20 cellular contexts compared by ENCODE assay signal in genomic region chr3:64634461-64634860, GRCh38. TPM values are rescaled to one million over a fixed set of nuclear protein-coding genes. Genes with fewer than 3 reads are reported as not detected.
DNase-seq lines count a peak whose midpoint lies in the region; ATAC-seq, FAIRE-seq and TF ChIP-seq lines count a peak whose summit lies in the region.
"Had no signal": no experiment of that assay in that cellular context is flagged by ENCODE, and none has a peak within 500 bp of the region (broad histone marks: within the 10 kb centered on the region; RNA-seq: fewer than 3 reads in every experiment).

No MANE protein-coding gene starts in this region.

- peaks cover 0 to 2% (median 0%) of the 10 kb centered on the region in 4 experiments; a peak in 1 of 7 replicates for H3K27me3 ChIP-seq in H1 (replicated peaks in 1 of 4; ENCODE audit: control insufficient read depth in 3 of 4, extremely low read depth in 1 of 4, insufficient read depth in 3 of 4, low read length in 3 of 4)
- no peaks in the 10 kb centered on the region for H3K27me3 ChIP-seq in endothelial cell of umbilical vein (ENCODE audit: control insufficient read depth in 2 of 2, insufficient read depth in 2 of 2, low read length in 2 of 2)
- H3K27me3 ChIP-seq in hepatocyte = no peaks in the 10 kb centered on the region
- no peaks in the 10 kb centered on the region for H3K27me3 ChIP-seq in PC-3 (ENCODE audit: low read length)

- H3K9me1 ChIP-seq in endothelial cell of umbilical vein (replicated peaks; ENCODE audit: control insufficient read depth, extremely low read depth, insufficient read depth, low read length) = no peaks in the 10 kb centered on the region

- H3K36me3 Mint-ChIP-seq in nephron progenitor cell (ENCODE audit: low read depth) = peaks cover 61% of the 10 kb centered on the region
- H3K36me3 Mint-ChIP-seq: CD4-positive, CD25-positive, alpha-beta regulatory T cell; CD8-positive, alpha-beta T cell had no signal

- H3K4me3 ChIP-seq in H1 (ENCODE audit: extremely low read depth in 1 of 4, insufficient read depth in 2 of 4, low read depth in 3 of 4, low read length in 4 of 4) (no peak overlapping the region), endothelial cell of umbilical vein (replicated peaks in 1 of 3; ENCODE audit: insufficient read depth in 1 of 3, low read depth in 1 of 3, low read length in 3 of 3) (no peak overlapping the region), hepatocyte (no peak overlapping the region), PC-3 (ENCODE audit: low read length) (no peak overlapping the region)
- H3K4me3 ChIP-seq: A549 had no signal

- no peaks in the 10 kb centered on the region for H3F3A ChIP-seq in PC-3 (ENCODE audit: low read length, unreplicated experiment)

- POLR2A ChIA-PET in H1 (lab: Charles Lee; ENCODE audit: partially characterized antibody) (no interaction called here), endothelial cell of umbilical vein (lab: Charles Lee) (interaction anchor here (0.6 kb wide), 1 partner anchor 455 kb away, joined by 3 read pairs; no protein-coding TSS in a partner anchor), PC-3 (lab: Charles Lee; ENCODE audit: unreplicated experiment) (no interaction called here)

- H3K79me2 ChIP-seq in H1 (ENCODE audit: control insufficient read depth in 1 of 2, insufficient read depth in 2 of 2, low read length in 2 of 2) = no peaks in the 10 kb centered on the region
- no peaks in the 10 kb centered on the region for H3K79me2 ChIP-seq in endothelial cell of umbilical vein (ENCODE audit: control insufficient read depth, insufficient read depth, low read length)
- H3K79me2 ChIP-seq in hepatocyte = no peaks in the 10 kb centered on the region
- H3K79me2 ChIP-seq in PC-3 (ENCODE audit: low read length) = no peaks in the 10 kb centered on the region

- H2BK20ac ChIP-seq in H1 (ENCODE audit: low read length) = no peak overlapping the region

- no peak for TF ChIP-seq EP300 in H1 (IDR thresholded peaks at IDR 0.05; ENCODE audit: borderline replicate concordance in 1 of 2, low read depth in 2 of 2, low read length in 2 of 2)

- no peaks in the 10 kb centered on the region for H3K23me2 ChIP-seq in H1 (ENCODE audit: low read depth, low read length)

- no peak overlapping the region for H3K56ac ChIP-seq in H1 (replicated peaks; ENCODE audit: insufficient read length, low read depth, low read length)

- H4K20me1 ChIP-seq in H1 (replicated peaks in 1 of 2; ENCODE audit: control insufficient read depth in 1 of 2, insufficient read depth in 2 of 2, low read length in 2 of 2) = no peaks in the 10 kb centered on the region
- H4K20me1 ChIP-seq in endothelial cell of umbilical vein (replicated peaks; ENCODE audit: control insufficient read depth, extremely low read depth, insufficient read depth, low read length) = no peaks in the 10 kb centered on the region
- no peaks in the 10 kb centered on the region for H4K20me1 ChIP-seq in hepatocyte (ENCODE audit: insufficient read depth, poor library complexity, severe bottlenecking)
- no peaks in the 10 kb centered on the region for H4K20me1 ChIP-seq in PC-3 (ENCODE audit: low read length)

- peaks cover 52% of the 10 kb centered on the region for H3K4me1 Mint-ChIP-seq in nephron progenitor cell
- H3K4me1 Mint-ChIP-seq: CD4-positive, CD25-positive, alpha-beta regulatory T cell had no signal

- H3K4me2 ChIP-seq in H1 (ENCODE audit: insufficient read depth in 1 of 2, low read depth in 2 of 2, low read length in 2 of 2) (no peak overlapping the region), endothelial cell of umbilical vein (ENCODE audit: insufficient read depth, low read length) (no peak overlapping the region), hepatocyte (no peak overlapping the region), PC-3 (ENCODE audit: low read length) (no peak overlapping the region)
- H3K4me2 ChIP-seq: A549 had no signal

- no peak overlapping the region for H2AK5ac ChIP-seq in H1 (ENCODE audit: low read depth, low read length)

- peaks cover 3% of the 10 kb centered on the region for H3K27me3 Mint-ChIP-seq in nephron progenitor cell (ENCODE audit: low read depth, poor library complexity)
- H3K27me3 Mint-ChIP-seq: CD4-positive, CD25-positive, alpha-beta regulatory T cell had no signal

- H3K4ac ChIP-seq in H1 (replicated peaks; ENCODE audit: insufficient read length, low read depth, low read length) = no peak overlapping the region

- intact Hi-C loops in endothelial cell of umbilical vein (cut with micrococcal nuclease) = no loop called here
- intact Hi-C loops in PC-3 (cut with micrococcal nuclease) = no loop called here

- H3K27ac ChIP-seq in H1 (ENCODE audit: low read depth, low read length) = no peak overlapping the region
- no peak overlapping the region for H3K27ac ChIP-seq in endothelial cell of umbilical vein (ENCODE audit: insufficient read depth, low read depth, low read length)
- peak overlapping the region; percentile 39 for H3K27ac ChIP-seq in hepatocyte
- no peak overlapping the region for H3K27ac ChIP-seq in PC-3 (ENCODE audit: low read length)
- H3K27ac ChIP-seq: A549 had no signal

- no peak overlapping the region for H2BK15ac ChIP-seq in H1 (ENCODE audit: low read length)

- TF ChIP-seq CTCF in H1 (IDR thresholded peaks at IDR 0.05; ENCODE audit: control extremely low read depth in 1 of 3, insufficient read depth in 1 of 3, low read depth in 1 of 3, low read length in 3 of 3) = no peak
- no peak for TF ChIP-seq CTCF in endothelial cell of umbilical vein (IDR thresholded peaks at IDR 0.05; ENCODE audit: extremely low read depth in 1 of 2, insufficient read depth in 1 of 2, low read depth in 1 of 2, low read length in 2 of 2)
- no peak for TF ChIP-seq CTCF in hepatocyte (IDR thresholded peaks at IDR 0.05; ENCODE audit: poor library complexity)
- no peak for TF ChIP-seq CTCF in nephron progenitor cell (IDR thresholded peaks at IDR 0.05)
- no peak for TF ChIP-seq CTCF in PC-3 (conservative IDR thresholded peaks at IDR 0.05; ENCODE audit: low read depth, low read length)

- no peak for TF ChIP-seq RAD21 in H1 (IDR thresholded peaks at IDR 0.05 in 1 of 2, conservative IDR thresholded peaks at IDR 0.05 in 1 of 2; ENCODE audit: low read depth in 2 of 2, low read length in 2 of 2)

- H3K36me3 ChIP-seq in H1 (ENCODE audit: control insufficient read depth in 2 of 4, insufficient read depth in 4 of 4, low read length in 3 of 4) = no peaks in the 10 kb centered on the region
- peaks cover 0 to 5% of the 10 kb centered on the region in 2 experiments for H3K36me3 ChIP-seq in endothelial cell of umbilical vein (ENCODE audit: control insufficient read depth in 2 of 2, extremely low read depth in 1 of 2, insufficient read depth in 2 of 2, low read length in 2 of 2)
- no peaks in the 10 kb centered on the region for H3K36me3 ChIP-seq in hepatocyte (replicated peaks; ENCODE audit: insufficient read depth, low read depth)
- no peaks in the 10 kb centered on the region for H3K36me3 ChIP-seq in PC-3 (ENCODE audit: low read depth, low read length)

- H3K9me3 ChIP-seq in H1 (ENCODE audit: insufficient read depth in 2 of 2, low read depth in 1 of 2, low read length in 1 of 2) (no peaks in the 10 kb centered on the region), endothelial cell of umbilical vein (replicated peaks; ENCODE audit: control insufficient read depth, insufficient read depth, low read length) (no peaks in the 10 kb centered on the region), hepatocyte (ENCODE audit: low read depth) (no peaks in the 10 kb centered on the region), PC-3 (ENCODE audit: low read length) (no peaks in the 10 kb centered on the region)
- H3K9me3 ChIP-seq: A549, Caco-2 had no signal

- H2BK5ac ChIP-seq in H1 (ENCODE audit: low read depth, low read length) = no peak overlapping the region

- CTCF ChIA-PET in H1 (lab: Charles Lee; ENCODE audit: partially characterized antibody) = interaction anchor here (1.5 kb wide), 2 partner anchors 59 to 97 kb away, joined by 3 to 5 read pairs; no protein-coding TSS in a partner anchor
- CTCF ChIA-PET in endothelial cell of umbilical vein (lab: Charles Lee) = interaction anchor here (1.0 kb wide), 1 partner anchor 47 kb away, joined by 3 read pairs; no protein-coding TSS in a partner anchor
- CTCF ChIA-PET in PC-3 (lab: Charles Lee) = no interaction called here

- no peak overlapping the region for H4K91ac ChIP-seq in H1 (replicated peaks; ENCODE audit: insufficient read length, low read length)

- no peak overlapping the region for H2BK120ac ChIP-seq in H1 (replicated peaks; ENCODE audit: low read depth, low read length)

- dilution Hi-C loops in endothelial cell of umbilical vein (cut with MboI; ENCODE audit: extremely low pct_ligation_motif_present, low sequenced_read_pairs) = no loop called here

- peak overlapping the region; percentile 55 for H3K27ac Mint-ChIP-seq in nephron progenitor cell
- H3K27ac Mint-ChIP-seq: CD4-positive, CD25-positive, alpha-beta regulatory T cell; CD8-positive, alpha-beta T cell had no signal

- no peaks in the 10 kb centered on the region for H3K9me3 Mint-ChIP-seq in nephron progenitor cell
- H3K9me3 Mint-ChIP-seq: CD8-positive, alpha-beta T cell; H9 had no signal

- no peaks in the 10 kb centered on the region for H3K79me1 ChIP-seq in H1 (ENCODE audit: low read depth, low read length)

- H3K23ac ChIP-seq in H1 (ENCODE audit: insufficient read length) = no peak overlapping the region

- peak overlapping the region; percentile 19 for H3K4me3 Mint-ChIP-seq in nephron progenitor cell
- H3K4me3 Mint-ChIP-seq: CD8-positive, alpha-beta T cell; H9 had no signal

- no peak for DNase-seq in H1 (ENCODE audit: low read depth in 1 of 2, low spot score in 2 of 2)
- peak; percentile 24 for DNase-seq in endothelial cell of umbilical vein (ENCODE audit: low read depth, low spot score)
- DNase-seq in hepatocyte (ENCODE audit: low spot score) = no peak
- DNase-seq in nephron progenitor cell = no peak
- no peak for DNase-seq in AML-193 (lab: John Stamatoyannopoulos, UW)
- no peak for DNase-seq in PC-3
- DNase-seq in NCI-H1092 (lab: John Stamatoyannopoulos, UW) = no peak
- DNase-seq: 8988T; ACHN; C1 segment of cervical spinal cord; Caco-2; CD4-positive, CD25-positive, alpha-beta regulatory T cell; CD8-positive, alpha-beta T cell; DMS153; DND-41; H9 had no signal

- ATAC-seq in PC-3 = no peak
- ATAC-seq: A549; CD8-positive, alpha-beta T cell; HCT116 had no signal

- H4K8ac ChIP-seq in H1 (ENCODE audit: extremely low read depth, insufficient read depth, low read length) = no peak overlapping the region

- H3K9me2 ChIP-seq in hepatocyte (replicated peaks; ENCODE audit: insufficient read depth) (no peaks in the 10 kb centered on the region), PC-3 (replicated peaks; ENCODE audit: low read length) (no peaks in the 10 kb centered on the region)

- H3K9ac ChIP-seq in H1 (replicated peaks in 1 of 4; ENCODE audit: extremely low read depth in 1 of 4, low read depth in 3 of 4, low read length in 3 of 4) = no peak overlapping the region
- H3K9ac ChIP-seq in endothelial cell of umbilical vein (replicated peaks; ENCODE audit: extremely low read depth, insufficient read depth, low read length) = no peak overlapping the region
- no peak overlapping the region for H3K9ac ChIP-seq in PC-3 (ENCODE audit: low read length)

- no peak overlapping the region for H4K5ac ChIP-seq in H1 (ENCODE audit: insufficient read length, low read depth, low read length)

- no peak for TF ChIP-seq POLR2A in H1 (IDR thresholded peaks at IDR 0.05; ENCODE audit: control extremely low read depth in 1 of 2, low read depth in 2 of 2, low read length in 2 of 2)
- TF ChIP-seq POLR2A in endothelial cell of umbilical vein (IDR thresholded peaks at IDR 0.05; ENCODE audit: low read depth, low read length) = no peak

- H2AFZ ChIP-seq in H1 (ENCODE audit: low read length) (peak overlapping the region; percentile 25; the same call in 1 of the 2 replicates), endothelial cell of umbilical vein (ENCODE audit: low read depth, low read length) (no peak overlapping the region), hepatocyte (no peak overlapping the region), PC-3 (ENCODE audit: low read length) (no peak overlapping the region)

- H3K4me1 ChIP-seq in H1 (replicated peaks in 1 of 4; ENCODE audit: control insufficient read depth in 3 of 4, insufficient read depth in 4 of 4, low read length in 3 of 4) = no peaks in the 10 kb centered on the region
- H3K4me1 ChIP-seq in endothelial cell of umbilical vein (ENCODE audit: control insufficient read depth, extremely low read depth, insufficient read depth, low read length) = no peaks in the 10 kb centered on the region
- H3K4me1 ChIP-seq in hepatocyte (ENCODE audit: insufficient read depth) = no peaks in the 10 kb centered on the region
- H3K4me1 ChIP-seq in PC-3 (ENCODE audit: insufficient read depth, low read length) = no peaks in the 10 kb centered on the region
- H3K4me1 ChIP-seq: A549 had no signal

- no peak overlapping the region for H3K14ac ChIP-seq in H1 (ENCODE audit: insufficient read length)

- WGBS in H1 (ENCODE audit: extremely low coverage in 1 of 2, insufficient coverage in 1 of 2, insufficient read length in 1 of 2, insufficient replicate concordance in 2 of 2, low coverage in 1 of 2, low lambda C conversion rate in 2 of 2, missing lambda C conversion rate in 1 of 2), 2 experiments = 77% methylated on average over 6 of the region's 6 CpGs; no CpG with 5 or more reads in 1 of the 2 experiments
- WGBS in hepatocyte (ENCODE audit: low lambda C conversion rate, missing lambda C conversion rate) = 62% methylated on average over 6 of the region's 6 CpGs

- H3K18ac ChIP-seq in H1 (ENCODE audit: extremely low read depth, low read length) = no peak overlapping the region

- FAIRE-seq in H1 (lab: Jason Lieb, UNC) (no peak), endothelial cell of umbilical vein (lab: Jason Lieb, UNC) (no peak)
- FAIRE-seq: A549, G401.6, GM12892 had no signal

- H2BK12ac ChIP-seq in H1 (ENCODE audit: low read depth, low read length) = no peak overlapping the region

- no TSS peak for BruUV-seq in endothelial cell of umbilical vein (replicated peaks; lab: Mats Ljungman, UMichigan)
- BruUV-seq in PC-3 (replicated peaks; lab: Mats Ljungman, UMichigan) = no TSS peak

RNA-seq across cellular contexts. Expression of gene ADAMTS9, which starts 53.3 kb away (rescaled TPM):
- total RNA-seq in H1 (2021; fragmentation: NEBNext Ultra II Directional; extraction: Animal tissue kit (Norgen Biotek cat#: 25700)) = 0.36 and 0.41 TPM in 2 replicates
- 0.13 and 0.20 TPM in 2 replicates for polyA plus RNA-seq in H1 (2011; rRNA removed)
- polyA plus RNA-seq in H1 (2011; cell fraction: cytosol; rRNA removed) = 0.27 TPM
- 0.41 TPM for polyA plus RNA-seq in H1 (2011; cell fraction: nucleus; rRNA removed)
- polyA plus RNA-seq in H1 (2012, experiment 1 of 2) = 0.32 to 0.50 TPM (median 0.38 TPM) in 4 replicates
- polyA plus RNA-seq in H1 (2012, experiment 2 of 2) = 0.28 TPM
- 0.36 TPM for polyA plus RNA-seq in H1 (2013, experiment 1 of 2)
- polyA plus RNA-seq in H1 (2013, experiment 2 of 2) = 0.29 TPM
- polyA minus RNA-seq in H1 (2011; rRNA and poly(A)+ RNA removed) = 1.1 and 1.2 TPM in 2 replicates
- polyA minus RNA-seq in H1 (2011; cell fraction: cytosol; rRNA and poly(A)+ RNA removed) = 1.0 TPM
- polyA minus RNA-seq in H1 (2011; cell fraction: nucleus; rRNA and poly(A)+ RNA removed) = 1.9 TPM
- total RNA-seq in endothelial cell of umbilical vein = 22.6 and 23.9 TPM in 2 replicates
- polyA plus RNA-seq in endothelial cell of umbilical vein = 5.1 and 6.5 TPM in 2 replicates
- polyA plus RNA-seq in endothelial cell of umbilical vein (2011; cell fraction: cytosol; rRNA removed) = 5.9 and 7.8 TPM in 2 replicates
- 25.5 and 28.4 TPM in 2 replicates for polyA plus RNA-seq in endothelial cell of umbilical vein (2011; cell fraction: nucleus; rRNA removed)
- 6.1 and 10.8 TPM in 2 replicates for polyA plus RNA-seq in endothelial cell of umbilical vein (2012)
- polyA minus RNA-seq in endothelial cell of umbilical vein = 27.9 and 37.5 TPM in 2 replicates
- polyA minus RNA-seq in endothelial cell of umbilical vein (2011; cell fraction: cytosol; rRNA and poly(A)+ RNA removed) = not detected
- polyA minus RNA-seq in endothelial cell of umbilical vein (2011; cell fraction: nucleus; rRNA and poly(A)+ RNA removed) = 66.5 and 106 TPM in 2 replicates
- total RNA-seq in hepatocyte = 116 and 145 TPM in 2 replicates
- polyA plus RNA-seq in hepatocyte = 56.9 and 64.3 TPM in 2 replicates
- 0.55 TPM in 1 of 2 replicates, not detected in the other for total RNA-seq in PC-3 (2014; rRNA removed)
- total RNA-seq: CD8-positive, alpha-beta T cell had no signal
- polyA plus RNA-seq: CD4-positive, CD25-positive, alpha-beta regulatory T cell had no signal

Comparison
In these comparisons a context has a peak if more than half of its experiments do, and no peak if none do; other contexts are left out.
1. RNA of gene ADAMTS9, which starts 53.3 kb away (total RNA-seq): 116 to 145 TPM in hepatocyte and 22.6 to 23.9 TPM in endothelial cell of umbilical vein; 0.55 TPM in PC-3 and 0.36 to 0.41 TPM in H1; every median in the first group is over 10 times any median in the second.